ENCODE assay signal across 8 cellular contexts in genomic region chr4:183099537-183100297, GRCh38. TPM values are rescaled to one million over a fixed set of nuclear protein-coding genes. Genes with fewer than 3 reads are reported as not detected.
A peak's percentile ranks its signal among the peaks of the same experiment; 100 is the strongest.
DNase-seq lines count a peak whose midpoint lies in the region; ATAC-seq and TF ChIP-seq lines count a peak whose summit lies in the region.

No MANE protein-coding gene starts in this region.

- CTCF ChIA-PET in CD8-positive, alpha-beta T cell (lab: Charles Lee), result no interaction called here

- TF ChIP-seq POLR2A in erythroblast (IDR thresholded peaks at IDR 0.05; ENCODE audit: low read length) (no peak), vagina (IDR thresholded peaks at IDR 0.05) (no peak)

- peaks cover 18% of the 10 kb centered on the region for H3K4me1 ChIP-seq in CD8-positive, alpha-beta T cell (ENCODE audit: insufficient read depth, low read length)
- peaks cover 15% of the 10 kb centered on the region for H3K4me1 ChIP-seq in vagina

- H3K4me3 Mint-ChIP-seq in CD8-positive, alpha-beta T cell, result peak overlapping the region; percentile 76

- H3K4me1 Mint-ChIP-seq in CD8-positive, alpha-beta T cell (ENCODE audit: low read depth), result peaks cover 10% of the 10 kb centered on the region

- POLR2A ChIA-PET in CD8-positive, alpha-beta T cell (lab: Charles Lee), result no interaction called here

- intact Hi-C loops in CD8-positive, alpha-beta T cell (cut with DNase I, micrococcal nuclease), result loop anchor here in 1 of 2 experiments (1.0 to 2.0 kb wide), 2 partner anchors 181 to 308 kb away; no protein-coding TSS in a partner anchor
- intact Hi-C loops in vagina (cut with DNase I), result no loop called here

- ATAC-seq in CD8-positive, alpha-beta T cell, result no peak
- peak; percentile 12 for ATAC-seq in HG02571 (IDR thresholded peaks at IDR 0.05; ENCODE audit: unreplicated experiment)
- no peak for ATAC-seq in HG03439 (IDR thresholded peaks at IDR 0.05; ENCODE audit: unreplicated experiment)

- no peak for TF ChIP-seq CTCF in CD8-positive, alpha-beta T cell (IDR thresholded peaks at IDR 0.05)
- no peak for TF ChIP-seq CTCF in vagina (IDR thresholded peaks at IDR 0.05)

- H3K36me3 Mint-ChIP-seq in CD8-positive, alpha-beta T cell, result no peaks in the 10 kb centered on the region

- H3K27ac Mint-ChIP-seq in CD8-positive, alpha-beta T cell, result no peak overlapping the region

- no peaks in the 10 kb centered on the region for H3K9me3 ChIP-seq in CD8-positive, alpha-beta T cell (ENCODE audit: low read length)
- no peaks in the 10 kb centered on the region for H3K9me3 ChIP-seq in vagina

- H3K27me3 Mint-ChIP-seq in CD8-positive, alpha-beta T cell (ENCODE audit: low read depth), result peaks cover 37% of the 10 kb centered on the region

- no peaks in the 10 kb centered on the region for H3K9me3 Mint-ChIP-seq in CD8-positive, alpha-beta T cell

- DNase-seq in CD8-positive, alpha-beta T cell, result peak in 3 of 7 experiments; percentile 1 to 49 (median 7)
- peak; percentile 12 for DNase-seq in activated CD4-positive, alpha-beta T cell treated with anti-CD3 and anti-CD28 coated beads for 48 hours
- peak; percentile 47 to 58 for DNase-seq in erythroblast (lab: John Stamatoyannopoulos, UW)
- peak; percentile 51 for DNase-seq in myocyte (ENCODE audit: low read depth)
- DNase-seq in vagina (ENCODE audit: extremely low spot score in 2 of 2), result peak in 1 of 2 donors; percentile 88
- no peak for DNase-seq in DMS114 treated with DMSO at 0.1 percent for 48 hours (lab: John Stamatoyannopoulos, UW; ENCODE audit: unreplicated experiment)

- H3K36me3 ChIP-seq in CD8-positive, alpha-beta T cell (ENCODE audit: insufficient read depth, low read length), result no peaks in the 10 kb centered on the region
- no peaks in the 10 kb centered on the region for H3K36me3 ChIP-seq in vagina

- H3K4me3 ChIP-seq in CD8-positive, alpha-beta T cell (ENCODE audit: low read depth, low read length), result peak overlapping the region; percentile 86
- peak overlapping the region; percentile 64 to 88 for H3K4me3 ChIP-seq in vagina

- no peaks in the 10 kb centered on the region for H3K27me3 ChIP-seq in CD8-positive, alpha-beta T cell (ENCODE audit: insufficient read depth, low read length)
- no peaks in the 10 kb centered on the region for H3K27me3 ChIP-seq in vagina

- H3K27ac ChIP-seq in CD8-positive, alpha-beta T cell (ENCODE audit: low read depth, low read length), result peak overlapping the region; percentile 22
- peak overlapping the region; percentile 95 for H3K27ac ChIP-seq in vagina

RNA-seq across cellular contexts. Expression of gene WWC2, which starts 0.7 kb away (rescaled TPM):
- total RNA-seq in CD8-positive, alpha-beta T cell, result 1 to 10 TPM in 1 of 2 experiments, under 1 TPM in 1; 0.73 to 1.8 TPM
- total RNA-seq in myocyte (13.8 and 17.3 TPM in 2 replicates), vagina (24.3 TPM)
- polyA plus RNA-seq in myocyte (2012), result 19.8 TPM
